ENCODE assay signal across 4 cellular contexts in the genomic region with DNA sequence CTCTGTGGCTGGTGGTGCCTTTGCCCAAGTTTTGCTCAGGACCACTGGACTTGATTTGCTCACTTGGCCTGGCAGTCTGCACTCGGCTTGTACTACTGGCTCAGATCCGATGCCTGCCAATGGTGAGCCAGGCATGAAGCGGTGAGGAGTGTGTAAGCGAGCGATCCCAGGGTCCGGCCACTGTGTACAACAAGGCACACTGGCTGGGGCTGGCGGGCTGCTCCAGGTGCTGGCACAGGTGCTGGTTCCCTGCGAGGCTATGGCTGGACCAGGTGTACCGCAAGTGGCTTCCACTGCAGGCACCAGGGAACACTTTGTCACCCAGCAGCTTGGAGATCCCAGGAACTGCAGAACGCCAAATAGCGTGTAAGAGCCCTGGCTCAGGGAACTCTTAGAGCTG.
"Had no signal": no experiment of that assay in that cellular context is flagged by ENCODE, and none has a peak within 500 bp of the region (broad histone marks: within the 10 kb centered on the region; RNA-seq: fewer than 3 reads in every experiment).

No MANE protein-coding gene starts in this region.

- H3K27ac Mint-ChIP-seq: GM23338, H9 had no signal

- H3K4me3 Mint-ChIP-seq: GM23338, H9 had no signal

- ATAC-seq: GM23338 had no signal

- DNase-seq: H9, HCEC 1CT, IMR-90 had no signal

- H3K4me1 Mint-ChIP-seq: GM23338, H9 had no signal

- H3K4me3 ChIP-seq: GM23338 had no signal
